In the genomic region with DNA sequence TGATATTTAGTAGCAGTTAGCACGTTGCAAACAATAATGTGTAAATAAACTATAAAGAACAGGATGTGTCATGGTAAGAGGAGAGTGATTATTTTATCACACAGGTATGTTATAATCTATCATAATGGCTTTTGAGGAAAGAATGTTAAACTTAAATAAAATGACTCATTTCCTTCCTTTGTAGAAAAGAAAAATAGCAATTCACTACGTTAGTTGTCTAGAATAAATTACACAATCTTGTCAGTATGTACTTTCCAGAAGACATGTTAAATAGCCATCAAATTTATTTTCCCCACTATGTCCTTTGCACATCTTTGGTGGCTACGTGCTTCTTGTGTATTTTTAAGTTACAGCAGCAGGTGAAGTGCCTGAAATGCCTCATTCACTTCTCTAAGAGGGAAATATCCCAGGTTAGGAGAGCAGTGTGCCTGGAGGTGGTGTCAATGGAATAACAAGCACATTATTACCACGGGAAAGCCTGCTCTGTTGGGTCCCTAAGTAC, we compare ENCODE assay signal across 16 cellular contexts.
DNase-seq lines count a peak whose midpoint lies in the region; ATAC-seq, FAIRE-seq and TF ChIP-seq lines count a peak whose summit lies in the region.
"Had no signal": no experiment of that assay in that cellular context is flagged by ENCODE, and none has a peak within 500 bp of the region (broad histone marks: within the 10 kb centered on the region; RNA-seq: fewer than 3 reads in every experiment).

No MANE protein-coding gene starts in this region.

- H4K12ac ChIP-seq in trophoblast cell (ENCODE audit: low read depth, low read length): no peak overlapping the region

- no peak overlapping the region for H3K27ac Mint-ChIP-seq in astrocyte (ENCODE audit: unreplicated experiment)
- H3K27ac Mint-ChIP-seq: naive B cell had no signal

- H3K14ac ChIP-seq in trophoblast cell (ENCODE audit: low read length): no peak overlapping the region

- H3K4me2 ChIP-seq in astrocyte (ENCODE audit: low read length): peak overlapping the region; percentile 77
- peak overlapping the region; percentile 83 for H3K4me2 ChIP-seq in keratinocyte (ENCODE audit: control insufficient read depth, extremely low read depth, insufficient read depth, low read depth, low read length)
- H3K4me2 ChIP-seq in trophoblast cell (ENCODE audit: low read length): no peak overlapping the region
- H3K4me2 ChIP-seq: BLaER1 had no signal

- H3K4me1 ChIP-seq in astrocyte (ENCODE audit: insufficient read depth, low read length) (peaks cover 25% of the 10 kb centered on the region), keratinocyte (ENCODE audit: control insufficient read depth, extremely low read depth, insufficient read depth, low read length) (peaks cover 49% of the 10 kb centered on the region), trophoblast cell (ENCODE audit: control insufficient read depth in 1 of 2, insufficient read depth in 2 of 2, low read length in 2 of 2) (no peaks in the 10 kb centered on the region)
- H3K4me1 ChIP-seq: BLaER1 had no signal

- H3K36me3 ChIP-seq in astrocyte (ENCODE audit: insufficient read depth, low read length) (no peaks in the 10 kb centered on the region), keratinocyte (ENCODE audit: control insufficient read depth in 2 of 2, extremely low read depth in 1 of 2, insufficient read depth in 2 of 2, low read length in 2 of 2) (no peaks in the 10 kb centered on the region), trophoblast cell (ENCODE audit: control insufficient read depth in 1 of 2, insufficient read depth in 2 of 2, low read length in 2 of 2) (no peaks in the 10 kb centered on the region)
- H3K36me3 ChIP-seq: BLaER1 had no signal

- no peak for ATAC-seq in GM19395 (IDR thresholded peaks at IDR 0.05; ENCODE audit: unreplicated experiment)

- H3K27me3 Mint-ChIP-seq in astrocyte (ENCODE audit: low read depth, unreplicated experiment): no peaks in the 10 kb centered on the region
- H3K27me3 Mint-ChIP-seq: naive B cell had no signal

- WGBS in trophoblast cell (ENCODE audit: extremely low coverage, insufficient coverage, insufficient read length): no CpG with 5 or more reads among the region's 4 CpGs

- no peak overlapping the region for H2BK120ac ChIP-seq in trophoblast cell (ENCODE audit: insufficient read depth, low read length, poor library complexity)

- no peaks in the 10 kb centered on the region for H3K9me1 ChIP-seq in keratinocyte (ENCODE audit: control insufficient read depth, extremely low read depth, insufficient read depth, low read length)

- H3K4me3 ChIP-seq in astrocyte (ENCODE audit: insufficient read depth, low read depth, low read length) (peak overlapping the region; percentile 35), keratinocyte (ENCODE audit: control insufficient read depth in 2 of 3, extremely low read depth in 1 of 3, insufficient read depth in 2 of 3, low read depth in 1 of 3, low read length in 3 of 3) (peak overlapping the region in 1 of 3 experiments; percentile 2), trophoblast cell (ENCODE audit: low read depth, low read length) (no peak overlapping the region)
- H3K4me3 ChIP-seq: BLaER1 had no signal

- FAIRE-seq in astrocyte (lab: Jason Lieb, UNC): peak; percentile 72
- FAIRE-seq in keratinocyte (lab: Jason Lieb, UNC): peak; percentile 17

- H3K9me3 Mint-ChIP-seq in astrocyte (ENCODE audit: unreplicated experiment): no peaks in the 10 kb centered on the region
- H3K9me3 Mint-ChIP-seq: naive B cell had no signal

- TF ChIP-seq CTCF in astrocyte (IDR thresholded peaks at IDR 0.05; ENCODE audit: insufficient read depth, low read depth, low read length) (no peak), keratinocyte (optimal IDR thresholded peaks at IDR 0.05 in 1 of 3, IDR thresholded peaks at IDR 0.05 in 1 of 3, conservative IDR thresholded peaks at IDR 0.05 in 1 of 3; ENCODE audit: extremely low read depth in 1 of 3, insufficient read depth in 2 of 3, low read length in 3 of 3) (no peak)

- DNase-seq in DMS53 (lab: John Stamatoyannopoulos, UW): peak; percentile 77
- peak; percentile 52 for DNase-seq in LoVo (ENCODE audit: low spot score)
- peak; percentile 76 for DNase-seq in astrocyte (ENCODE audit: low read depth)
- DNase-seq in keratinocyte (ENCODE audit: low read depth, low spot score): no peak
- DNase-seq in SIG-M5 (lab: John Stamatoyannopoulos, UW): no peak
- DNase-seq in trophoblast cell: no peak
- no peak for DNase-seq in cerebellum (ENCODE audit: low spot score)
- DNase-seq: activated naive CD4-positive, alpha-beta T cell treated with Interleukin-2 at 50 U/mL for 16 hours; Karpas-422; naive B cell; RPMI8226; stimulated activated CD4-positive, alpha-beta T cell treated with anti-CD3 and anti-CD28 coated beads, Interleukin-4, amount 100 ng/mL, for 24 hours; stimulated activated naive CD4-positive, alpha-beta T cell treated with Interleukin-2 at 50 U/mL for 16 hours; T1000 had no signal

- H3K79me2 ChIP-seq in astrocyte (ENCODE audit: insufficient read depth, low read length): no peaks in the 10 kb centered on the region
- H3K79me2 ChIP-seq in keratinocyte (ENCODE audit: control insufficient read depth, insufficient read depth, low read length): no peaks in the 10 kb centered on the region
- H3K79me2 ChIP-seq in trophoblast cell (ENCODE audit: control insufficient read depth, insufficient read depth, low read length, poor library complexity): no peaks in the 10 kb centered on the region

- H4K20me1 ChIP-seq in astrocyte (ENCODE audit: insufficient read depth, low read length) (no peaks in the 10 kb centered on the region), keratinocyte (ENCODE audit: control insufficient read depth, extremely low read depth, insufficient read depth, low read length) (no peaks in the 10 kb centered on the region)
- H4K20me1 ChIP-seq: BLaER1 had no signal

- no peak overlapping the region for H4K8ac ChIP-seq in trophoblast cell (ENCODE audit: low read depth, low read length)

- H3K27me3 ChIP-seq in astrocyte (ENCODE audit: insufficient read depth, low read length): no peaks in the 10 kb centered on the region
- H3K27me3 ChIP-seq in keratinocyte (ENCODE audit: control insufficient read depth, extremely low read depth, insufficient read depth, low read length): no peaks in the 10 kb centered on the region
- no peaks in the 10 kb centered on the region for H3K27me3 ChIP-seq in trophoblast cell (ENCODE audit: insufficient read depth, low read length)
- H3K27me3 ChIP-seq: BLaER1 had no signal

- no peak overlapping the region for H3K23ac ChIP-seq in trophoblast cell (ENCODE audit: low read length)

- H3K4ac ChIP-seq in trophoblast cell (ENCODE audit: low read depth, low read length): no peak overlapping the region

- no peak overlapping the region for H4K91ac ChIP-seq in trophoblast cell (ENCODE audit: low read depth, low read length)

- peaks cover 26% of the 10 kb centered on the region for H3K4me1 Mint-ChIP-seq in astrocyte (ENCODE audit: low read depth, unreplicated experiment)
- H3K4me1 Mint-ChIP-seq: naive B cell had no signal

- H3K9me3 ChIP-seq in astrocyte (ENCODE audit: insufficient read depth, low read depth, low read length) (no peaks in the 10 kb centered on the region), keratinocyte (ENCODE audit: control insufficient read depth, low read depth, low read length) (no peaks in the 10 kb centered on the region), trophoblast cell (ENCODE audit: insufficient read depth, low read depth, low read length) (no peaks in the 10 kb centered on the region)
- H3K9me3 ChIP-seq: BLaER1 had no signal

- H3K4me3 Mint-ChIP-seq in astrocyte (ENCODE audit: unreplicated experiment): no peak overlapping the region
- H3K4me3 Mint-ChIP-seq: naive B cell had no signal

- no peak overlapping the region for H2BK5ac ChIP-seq in trophoblast cell (ENCODE audit: low read depth, low read length, poor library complexity)

- no peaks in the 10 kb centered on the region for H3K36me3 Mint-ChIP-seq in astrocyte (ENCODE audit: low read depth, unreplicated experiment)
- H3K36me3 Mint-ChIP-seq: naive B cell had no signal

- H2BK12ac ChIP-seq in trophoblast cell (ENCODE audit: low read length): no peak overlapping the region

- H3K18ac ChIP-seq in trophoblast cell (ENCODE audit: low read length): no peak overlapping the region

- H3K9ac ChIP-seq in astrocyte (ENCODE audit: low read length) (peak overlapping the region; percentile 56), keratinocyte (ENCODE audit: control insufficient read depth, extremely low read depth, insufficient read depth, low read length) (peak overlapping the region; percentile 40), trophoblast cell (ENCODE audit: low read length) (no peak overlapping the region)
- H3K9ac ChIP-seq: BLaER1 had no signal

- H2AK5ac ChIP-seq in trophoblast cell (ENCODE audit: low read length): no peak overlapping the region

- H3K27ac ChIP-seq in astrocyte (ENCODE audit: low read depth, low read length) (peak overlapping the region; percentile 83), keratinocyte (ENCODE audit: control insufficient read depth, insufficient read depth, low read length) (peak overlapping the region; percentile 86), trophoblast cell (ENCODE audit: low read depth, low read length) (no peak overlapping the region)
- H3K27ac ChIP-seq: BLaER1 had no signal

- no peaks in the 10 kb centered on the region for H3K79me1 ChIP-seq in trophoblast cell (ENCODE audit: low read length)

- H2AFZ ChIP-seq in astrocyte (ENCODE audit: low read depth, low read length): no peak overlapping the region
- H2AFZ ChIP-seq in keratinocyte (ENCODE audit: control insufficient read depth, low read length): peak overlapping the region; percentile 84
- H2AFZ ChIP-seq in trophoblast cell (ENCODE audit: insufficient read depth, low read length, poor library complexity): no peak overlapping the region

- dilution Hi-C loops in keratinocyte (cut with MboI; ENCODE audit: extremely low pct_ligation_motif_present, low sequenced_read_pairs): no loop called here

Comparison
In these comparisons a context has a peak if more than half of its experiments do, and no peak if none do; other contexts are left out.
1. DNase-seq: peak in DMS53 (single experiment), LoVo (single experiment) and astrocyte (single experiment); none in keratinocyte (single experiment), SIG-M5 (single experiment), trophoblast cell (0 of 2) and cerebellum (single experiment).